In the genomic region with DNA sequence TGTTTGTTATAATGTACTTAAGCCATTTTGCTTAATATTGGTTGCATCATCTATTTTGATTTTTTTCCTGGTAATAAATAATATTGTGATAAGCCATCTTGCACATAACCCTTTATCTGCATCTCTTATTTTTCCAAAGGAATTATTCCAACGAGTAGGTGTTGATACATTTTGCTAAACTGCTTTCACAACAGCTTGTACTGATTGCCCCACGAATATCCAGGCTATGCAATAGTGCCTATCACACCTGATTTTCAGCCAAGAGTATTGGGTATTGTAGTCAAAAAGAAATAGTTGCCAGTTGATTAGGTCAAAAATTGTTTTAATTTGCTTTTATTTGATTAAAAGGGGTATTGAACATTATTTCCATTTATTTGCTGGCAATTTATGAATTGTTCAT, we compare ENCODE assay signal across 13 cellular contexts. TPM values are rescaled to one million over a fixed set of nuclear protein-coding genes. Genes with fewer than 3 reads are reported as not detected.
DNase-seq lines count a peak whose midpoint lies in the region; ATAC-seq and TF ChIP-seq lines count a peak whose summit lies in the region.
"Had no signal": no experiment of that assay in that cellular context is flagged by ENCODE, and none has a peak within 500 bp of the region (broad histone marks: within the 10 kb centered on the region; RNA-seq: fewer than 3 reads in every experiment).

No MANE protein-coding gene starts in this region.

- H4K20me1 ChIP-seq in BLaER1 (no peaks in the 10 kb centered on the region), GM23338 (replicated peaks; ENCODE audit: insufficient read depth) (no peaks in the 10 kb centered on the region)

- H3K27me3 Mint-ChIP-seq in GM23338 (ENCODE audit: insufficient read depth, low read depth, poor library complexity) = peaks cover 3% of the 10 kb centered on the region

- H3K36me3 ChIP-seq in BLaER1 = no peaks in the 10 kb centered on the region
- H3K36me3 ChIP-seq in GM23338 (ENCODE audit: insufficient read depth) = no peaks in the 10 kb centered on the region

- no peak overlapping the region for H3K4me3 Mint-ChIP-seq in GM23338
- H3K4me3 Mint-ChIP-seq: B cell; CD8-positive, alpha-beta T cell had no signal

- H3K4me1 ChIP-seq in BLaER1 = peaks cover 14% of the 10 kb centered on the region
- H3K4me1 ChIP-seq in GM23338 (ENCODE audit: insufficient read depth) = peaks cover 55% of the 10 kb centered on the region

- TF ChIP-seq CTCF in GM23338 (conservative IDR thresholded peaks at IDR 0.05; ENCODE audit: low read depth in 2 of 2) (no peak), omental fat pad (IDR thresholded peaks at IDR 0.05) (no peak), coronary artery (IDR thresholded peaks at IDR 0.05) (no peak)

- no peak overlapping the region for H3K4me3 ChIP-seq in BLaER1
- no peak overlapping the region for H3K4me3 ChIP-seq in GM23338
- H3K4me3 ChIP-seq in coronary artery = no peak overlapping the region

- ATAC-seq in GM23338 (no peak), omental fat pad (ENCODE audit: low FRiP score) (peak; percentile 53), GM21717 (IDR thresholded peaks at IDR 0.05; ENCODE audit: unreplicated experiment) (no peak)
- ATAC-seq: CD8-positive, alpha-beta T cell had no signal

- peaks cover 68% of the 10 kb centered on the region for H3K4me1 Mint-ChIP-seq in GM23338
- H3K4me1 Mint-ChIP-seq: B cell had no signal

- H3K9me3 Mint-ChIP-seq in GM23338 = no peaks in the 10 kb centered on the region
- H3K9me3 Mint-ChIP-seq: CD8-positive, alpha-beta T cell had no signal

- H3K36me3 Mint-ChIP-seq in GM23338 (ENCODE audit: low read depth) = no peaks in the 10 kb centered on the region; the same call in 2 of the 3 replicates
- H3K36me3 Mint-ChIP-seq: CD14-positive monocyte; CD8-positive, alpha-beta T cell had no signal

- H3F3A ChIP-seq in GM23338 (replicated peaks; ENCODE audit: low read depth) = no peaks in the 10 kb centered on the region

- H3K9ac ChIP-seq in BLaER1 = no peak overlapping the region

- H3K4me2 ChIP-seq in BLaER1 = peak overlapping the region; percentile 67
- H3K4me2 ChIP-seq in GM23338 = peak overlapping the region; percentile 29

- H2AFZ ChIP-seq in GM23338 = no peak overlapping the region

- DNase-seq in GM23338 (ENCODE audit: low spot score) = no peak
- peak; percentile 30 for DNase-seq in amniotic epithelial cell (ENCODE audit: low read depth)
- no peak for DNase-seq in omental fat pad (ENCODE audit: low spot score)
- no peak for DNase-seq in coronary artery (ENCODE audit: low spot score)
- no peak for DNase-seq in activated effector memory CD4-positive, alpha-beta T cell treated with Interleukin-2 at 50 U/mL for 16 hours
- DNase-seq: CD8-positive, alpha-beta T cell; COR-L47; DMS153; H7 had no signal

- H3K27me3 ChIP-seq in BLaER1 = no peaks in the 10 kb centered on the region
- no peaks in the 10 kb centered on the region for H3K27me3 ChIP-seq in GM23338 (ENCODE audit: insufficient read depth)

- no peaks in the 10 kb centered on the region for H3K9me2 ChIP-seq in GM23338 (ENCODE audit: insufficient read depth)

- no peaks in the 10 kb centered on the region for H3K79me2 ChIP-seq in GM23338 (replicated peaks; ENCODE audit: insufficient read depth)

- H3K27ac Mint-ChIP-seq in GM23338 = no peak overlapping the region
- H3K27ac Mint-ChIP-seq: B cell; CD14-positive monocyte; CD8-positive, alpha-beta T cell had no signal

- H3K27ac ChIP-seq in BLaER1 (no peak overlapping the region), GM23338 (ENCODE audit: low read depth) (peak overlapping the region; percentile 47), coronary artery (peak overlapping the region in 1 of 2 donors; percentile 3)

- H3K9me3 ChIP-seq in BLaER1 = no peaks in the 10 kb centered on the region

TF ChIP-seq in GM23338, 12 proteins besides CTCF, POLR2A, EP300 and RAD21 (continues in another document):
- no peak for TF ChIP-seq STAT1 (IDR thresholded peaks at IDR 0.05; ENCODE audit: unreplicated experiment)
- no peak for TF ChIP-seq EZH2phosphoT487 (IDR thresholded peaks at IDR 0.05; ENCODE audit: unreplicated experiment)
- TF ChIP-seq, protein P1, sequence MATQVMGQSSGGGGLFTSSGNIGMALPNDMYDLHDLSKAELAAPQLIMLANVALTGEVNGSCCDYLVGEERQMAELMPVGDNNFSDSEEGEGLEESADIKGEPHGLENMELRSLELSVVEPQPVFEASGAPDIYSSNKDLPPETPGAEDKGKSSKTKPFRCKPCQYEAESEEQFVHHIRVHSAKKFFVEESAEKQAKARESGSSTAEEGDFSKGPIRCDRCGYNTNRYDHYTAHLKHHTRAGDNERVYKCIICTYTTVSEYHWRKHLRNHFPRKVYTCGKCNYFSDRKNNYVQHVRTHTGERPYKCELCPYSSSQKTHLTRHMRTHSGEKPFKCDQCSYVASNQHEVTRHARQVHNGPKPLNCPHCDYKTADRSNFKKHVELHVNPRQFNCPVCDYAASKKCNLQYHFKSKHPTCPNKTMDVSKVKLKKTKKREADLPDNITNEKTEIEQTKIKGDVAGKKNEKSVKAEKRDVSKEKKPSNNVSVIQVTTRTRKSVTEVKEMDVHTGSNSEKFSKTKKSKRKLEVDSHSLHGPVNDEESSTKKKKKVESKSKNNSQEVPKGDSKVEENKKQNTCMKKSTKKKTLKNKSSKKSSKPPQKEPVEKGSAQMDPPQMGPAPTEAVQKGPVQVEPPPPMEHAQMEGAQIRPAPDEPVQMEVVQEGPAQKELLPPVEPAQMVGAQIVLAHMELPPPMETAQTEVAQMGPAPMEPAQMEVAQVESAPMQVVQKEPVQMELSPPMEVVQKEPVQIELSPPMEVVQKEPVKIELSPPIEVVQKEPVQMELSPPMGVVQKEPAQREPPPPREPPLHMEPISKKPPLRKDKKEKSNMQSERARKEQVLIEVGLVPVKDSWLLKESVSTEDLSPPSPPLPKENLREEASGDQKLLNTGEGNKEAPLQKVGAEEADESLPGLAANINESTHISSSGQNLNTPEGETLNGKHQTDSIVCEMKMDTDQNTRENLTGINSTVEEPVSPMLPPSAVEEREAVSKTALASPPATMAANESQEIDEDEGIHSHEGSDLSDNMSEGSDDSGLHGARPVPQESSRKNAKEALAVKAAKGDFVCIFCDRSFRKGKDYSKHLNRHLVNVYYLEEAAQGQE (IDR thresholded peaks at IDR 0.05; ENCODE audit: unreplicated experiment) = no peak
- TF ChIP-seq CREB1 (CRISPR knock-in tag; IDR thresholded peaks at IDR 0.05; ENCODE audit: low read depth) = no peak
- no peak for TF ChIP-seq EZH2 (IDR thresholded peaks at IDR 0.05; ENCODE audit: low read depth, unreplicated experiment)
- TF ChIP-seq, protein P2, sequence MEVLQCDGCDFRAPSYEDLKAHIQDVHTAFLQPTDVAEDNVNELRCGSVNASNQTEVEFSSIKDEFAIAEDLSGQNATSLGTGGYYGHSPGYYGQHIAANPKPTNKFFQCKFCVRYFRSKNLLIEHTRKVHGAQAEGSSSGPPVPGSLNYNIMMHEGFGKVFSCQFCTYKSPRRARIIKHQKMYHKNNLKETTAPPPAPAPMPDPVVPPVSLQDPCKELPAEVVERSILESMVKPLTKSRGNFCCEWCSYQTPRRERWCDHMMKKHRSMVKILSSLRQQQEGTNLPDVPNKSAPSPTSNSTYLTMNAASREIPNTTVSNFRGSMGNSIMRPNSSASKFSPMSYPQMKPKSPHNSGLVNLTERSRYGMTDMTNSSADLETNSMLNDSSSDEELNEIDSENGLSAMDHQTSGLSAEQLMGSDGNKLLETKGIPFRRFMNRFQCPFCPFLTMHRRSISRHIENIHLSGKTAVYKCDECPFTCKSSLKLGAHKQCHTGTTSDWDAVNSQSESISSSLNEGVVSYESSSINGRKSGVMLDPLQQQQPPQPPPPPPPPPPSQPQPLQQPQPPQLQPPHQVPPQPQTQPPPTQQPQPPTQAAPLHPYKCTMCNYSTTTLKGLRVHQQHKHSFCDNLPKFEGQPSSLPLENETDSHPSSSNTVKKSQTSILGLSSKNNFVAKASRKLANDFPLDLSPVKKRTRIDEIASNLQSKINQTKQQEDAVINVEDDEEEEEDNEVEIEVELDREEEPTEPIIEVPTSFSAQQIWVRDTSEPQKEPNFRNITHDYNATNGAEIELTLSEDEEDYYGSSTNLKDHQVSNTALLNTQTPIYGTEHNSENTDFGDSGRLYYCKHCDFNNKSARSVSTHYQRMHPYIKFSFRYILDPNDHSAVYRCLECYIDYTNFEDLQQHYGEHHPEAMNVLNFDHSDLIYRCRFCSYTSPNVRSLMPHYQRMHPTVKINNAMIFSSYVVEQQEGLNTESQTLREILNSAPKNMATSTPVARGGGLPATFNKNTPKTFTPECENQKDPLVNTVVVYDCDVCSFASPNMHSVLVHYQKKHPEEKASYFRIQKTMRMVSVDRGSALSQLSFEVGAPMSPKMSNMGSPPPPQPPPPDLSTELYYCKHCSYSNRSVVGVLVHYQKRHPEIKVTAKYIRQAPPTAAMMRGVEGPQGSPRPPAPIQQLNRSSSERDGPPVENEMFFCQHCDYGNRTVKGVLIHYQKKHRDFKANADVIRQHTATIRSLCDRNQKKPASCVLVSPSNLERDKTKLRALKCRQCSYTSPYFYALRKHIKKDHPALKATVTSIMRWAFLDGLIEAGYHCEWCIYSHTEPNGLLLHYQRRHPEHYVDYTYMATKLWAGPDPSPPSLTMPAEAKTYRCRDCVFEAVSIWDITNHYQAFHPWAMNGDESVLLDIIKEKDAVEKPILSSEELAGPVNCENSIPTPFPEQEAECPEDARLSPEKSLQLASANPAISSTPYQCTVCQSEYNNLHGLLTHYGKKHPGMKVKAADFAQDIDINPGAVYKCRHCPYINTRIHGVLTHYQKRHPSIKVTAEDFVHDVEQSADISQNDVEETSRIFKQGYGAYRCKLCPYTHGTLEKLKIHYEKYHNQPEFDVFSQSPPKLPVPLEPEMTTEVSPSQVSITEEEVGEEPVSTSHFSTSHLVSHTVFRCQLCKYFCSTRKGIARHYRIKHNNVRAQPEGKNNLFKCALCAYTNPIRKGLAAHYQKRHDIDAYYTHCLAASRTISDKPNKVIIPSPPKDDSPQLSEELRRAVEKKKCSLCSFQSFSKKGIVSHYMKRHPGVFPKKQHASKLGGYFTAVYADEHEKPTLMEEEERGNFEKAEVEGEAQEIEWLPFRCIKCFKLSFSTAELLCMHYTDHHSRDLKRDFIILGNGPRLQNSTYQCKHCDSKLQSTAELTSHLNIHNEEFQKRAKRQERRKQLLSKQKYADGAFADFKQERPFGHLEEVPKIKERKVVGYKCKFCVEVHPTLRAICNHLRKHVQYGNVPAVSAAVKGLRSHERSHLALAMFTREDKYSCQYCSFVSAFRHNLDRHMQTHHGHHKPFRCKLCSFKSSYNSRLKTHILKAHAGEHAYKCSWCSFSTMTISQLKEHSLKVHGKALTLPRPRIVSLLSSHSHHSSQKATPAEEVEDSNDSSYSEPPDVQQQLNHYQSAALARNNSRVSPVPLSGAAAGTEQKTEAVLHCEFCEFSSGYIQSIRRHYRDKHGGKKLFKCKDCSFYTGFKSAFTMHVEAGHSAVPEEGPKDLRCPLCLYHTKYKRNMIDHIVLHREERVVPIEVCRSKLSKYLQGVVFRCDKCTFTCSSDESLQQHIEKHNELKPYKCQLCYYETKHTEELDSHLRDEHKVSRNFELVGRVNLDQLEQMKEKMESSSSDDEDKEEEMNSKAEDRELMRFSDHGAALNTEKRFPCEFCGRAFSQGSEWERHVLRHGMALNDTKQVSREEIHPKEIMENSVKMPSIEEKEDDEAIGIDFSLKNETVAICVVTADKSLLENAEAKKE (CRISPR knock-in tag; IDR thresholded peaks at IDR 0.05) = no peak

RNA-seq across cellular contexts. Expression of gene CREB5, which starts 20.7 kb away (rescaled TPM):
- 1.7 and 2.4 TPM in 2 replicates for total RNA-seq in GM23338 (2014; rRNA removed; shearing (Covaris generic))
- 2.9 and 4.4 TPM in 2 replicates for polyA plus RNA-seq in GM23338 (2016; fragmentation: Nextera tagmentation; extraction: Ambion mirVana)
- 10 to 100 TPM; 27.9 to 87.0 (median 42.9) TPM for total RNA-seq in omental fat pad
- total RNA-seq: CD8-positive, alpha-beta T cell had no signal
